ENCODE assay signal across 1 cellular context in the genomic region with DNA sequence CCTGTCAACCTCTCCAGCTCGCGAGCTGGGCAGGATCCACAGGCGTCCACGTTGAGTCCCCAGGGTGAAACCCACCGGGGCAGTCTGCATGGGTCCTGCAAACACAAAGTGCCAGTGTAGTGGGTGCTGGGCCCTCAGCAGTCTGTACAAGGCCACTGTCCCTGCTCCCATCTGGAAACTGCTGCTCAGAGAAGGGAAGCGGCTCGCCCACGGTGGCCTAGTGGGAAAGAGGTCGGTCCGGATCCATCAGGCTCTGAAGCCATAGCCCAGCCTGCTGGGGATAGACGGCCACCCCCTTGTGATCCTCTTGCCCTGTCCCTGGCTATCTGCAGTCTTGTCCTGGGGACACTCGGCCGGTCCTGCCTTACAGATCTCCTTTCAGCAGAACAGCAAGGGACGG.
TF ChIP-seq lines count a peak whose summit lies in the region.

No MANE protein-coding gene starts in this region.

TF ChIP-seq in A549, 52 proteins besides CTCF, POLR2A, EP300 and RAD21 (continued from another document):
- TF ChIP-seq FOSB (CRISPR knock-in tag; IDR thresholded peaks at IDR 0.05) (no peak), EHF (CRISPR knock-in tag; IDR thresholded peaks at IDR 0.05) (no peak), PHF8 (IDR thresholded peaks at IDR 0.05; ENCODE audit: borderline replicate concordance, low read depth) (no peak), GATA3 (IDR thresholded peaks at IDR 0.05; ENCODE audit: borderline replicate concordance) (no peak), TFCP2L1 (CRISPR knock-in tag; IDR thresholded peaks at IDR 0.05) (no peak), HOXB5 (CRISPR knock-in tag; IDR thresholded peaks at IDR 0.05) (no peak), ZSCAN20 (CRISPR knock-in tag; IDR thresholded peaks at IDR 0.05) (no peak), NR3C1 (IDR thresholded peaks at IDR 0.05) (no peak), MAFK (IDR thresholded peaks at IDR 0.05; ENCODE audit: partially characterized antibody) (no peak), RFX5 (IDR thresholded peaks at IDR 0.05) (no peak), ZC3H11A (IDR thresholded peaks at IDR 0.05) (no peak), RNF2 (IDR thresholded peaks at IDR 0.05; ENCODE audit: borderline replicate concordance, low read depth) (no peak), CBX8 (IDR thresholded peaks at IDR 0.05) (no peak), HEYL (CRISPR knock-in tag; IDR thresholded peaks at IDR 0.05) (no peak)
- TF ChIP-seq, protein P1, sequence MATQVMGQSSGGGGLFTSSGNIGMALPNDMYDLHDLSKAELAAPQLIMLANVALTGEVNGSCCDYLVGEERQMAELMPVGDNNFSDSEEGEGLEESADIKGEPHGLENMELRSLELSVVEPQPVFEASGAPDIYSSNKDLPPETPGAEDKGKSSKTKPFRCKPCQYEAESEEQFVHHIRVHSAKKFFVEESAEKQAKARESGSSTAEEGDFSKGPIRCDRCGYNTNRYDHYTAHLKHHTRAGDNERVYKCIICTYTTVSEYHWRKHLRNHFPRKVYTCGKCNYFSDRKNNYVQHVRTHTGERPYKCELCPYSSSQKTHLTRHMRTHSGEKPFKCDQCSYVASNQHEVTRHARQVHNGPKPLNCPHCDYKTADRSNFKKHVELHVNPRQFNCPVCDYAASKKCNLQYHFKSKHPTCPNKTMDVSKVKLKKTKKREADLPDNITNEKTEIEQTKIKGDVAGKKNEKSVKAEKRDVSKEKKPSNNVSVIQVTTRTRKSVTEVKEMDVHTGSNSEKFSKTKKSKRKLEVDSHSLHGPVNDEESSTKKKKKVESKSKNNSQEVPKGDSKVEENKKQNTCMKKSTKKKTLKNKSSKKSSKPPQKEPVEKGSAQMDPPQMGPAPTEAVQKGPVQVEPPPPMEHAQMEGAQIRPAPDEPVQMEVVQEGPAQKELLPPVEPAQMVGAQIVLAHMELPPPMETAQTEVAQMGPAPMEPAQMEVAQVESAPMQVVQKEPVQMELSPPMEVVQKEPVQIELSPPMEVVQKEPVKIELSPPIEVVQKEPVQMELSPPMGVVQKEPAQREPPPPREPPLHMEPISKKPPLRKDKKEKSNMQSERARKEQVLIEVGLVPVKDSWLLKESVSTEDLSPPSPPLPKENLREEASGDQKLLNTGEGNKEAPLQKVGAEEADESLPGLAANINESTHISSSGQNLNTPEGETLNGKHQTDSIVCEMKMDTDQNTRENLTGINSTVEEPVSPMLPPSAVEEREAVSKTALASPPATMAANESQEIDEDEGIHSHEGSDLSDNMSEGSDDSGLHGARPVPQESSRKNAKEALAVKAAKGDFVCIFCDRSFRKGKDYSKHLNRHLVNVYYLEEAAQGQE (IDR thresholded peaks at IDR 0.05): no peak
- TF ChIP-seq, protein P2, sequence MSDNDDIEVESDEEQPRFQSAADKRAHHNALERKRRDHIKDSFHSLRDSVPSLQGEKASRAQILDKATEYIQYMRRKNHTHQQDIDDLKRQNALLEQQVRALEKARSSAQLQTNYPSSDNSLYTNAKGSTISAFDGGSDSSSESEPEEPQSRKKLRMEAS (IDR thresholded peaks at IDR 0.05): no peak
- TF ChIP-seq, protein P3, sequence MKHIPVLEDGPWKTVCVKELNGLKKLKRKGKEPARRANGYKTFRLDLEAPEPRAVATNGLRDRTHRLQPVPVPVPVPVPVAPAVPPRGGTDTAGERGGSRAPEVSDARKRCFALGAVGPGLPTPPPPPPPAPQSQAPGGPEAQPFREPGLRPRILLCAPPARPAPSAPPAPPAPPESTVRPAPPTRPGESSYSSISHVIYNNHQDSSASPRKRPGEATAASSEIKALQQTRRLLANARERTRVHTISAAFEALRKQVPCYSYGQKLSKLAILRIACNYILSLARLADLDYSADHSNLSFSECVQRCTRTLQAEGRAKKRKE (CRISPR knock-in tag; IDR thresholded peaks at IDR 0.05; ENCODE audit: low read depth): no peak
